ENCODE assay signal across 8 cellular contexts in genomic region chr3:101976473-101976872, GRCh38.
DNase-seq lines count a peak whose midpoint lies in the region; ATAC-seq and FAIRE-seq lines count a peak whose summit lies in the region.
"Had no signal": no experiment of that assay in that cellular context is flagged by ENCODE, and none has a peak within 500 bp of the region (broad histone marks: within the 10 kb centered on the region; RNA-seq: fewer than 3 reads in every experiment).

No MANE protein-coding gene starts in this region.

- 100% methylated on average over 1 of the region's 1 CpG for WGBS in mesenchymal stem cell

- no peak overlapping the region for H3K4me2 ChIP-seq in mesenchymal stem cell (ENCODE audit: low read length, poor library complexity, severe bottlenecking)

- H3K79me1 ChIP-seq in mesenchymal stem cell (replicated peaks; ENCODE audit: low read length, poor library complexity, severe bottlenecking): no peaks in the 10 kb centered on the region

- no peak overlapping the region for H2AK5ac ChIP-seq in mesenchymal stem cell (ENCODE audit: low read length, severe bottlenecking)

- no peak overlapping the region for H3K27ac ChIP-seq in mesenchymal stem cell (ENCODE audit: low read length, poor library complexity, severe bottlenecking)
- H3K27ac ChIP-seq: GM23248 had no signal

- no peaks in the 10 kb centered on the region for H3K4me1 ChIP-seq in mesenchymal stem cell (ENCODE audit: control insufficient read depth, insufficient read depth, low read depth, low read length)

- H4K91ac ChIP-seq in mesenchymal stem cell (ENCODE audit: low read length): no peak overlapping the region

- FAIRE-seq in HTR-8/SVneo (lab: Jason Lieb, UNC): no peak

- H3K27me3 ChIP-seq in mesenchymal stem cell (ENCODE audit: control insufficient read depth in 1 of 2, insufficient read depth in 1 of 2, low read length in 2 of 2): no peaks in the 10 kb centered on the region

- no peak overlapping the region for H3K9ac ChIP-seq in mesenchymal stem cell (ENCODE audit: low read length)
- H3K9ac ChIP-seq: GM23248 had no signal

- DNase-seq in HTR-8/SVneo (ENCODE audit: insufficient read length, low spot score) (peak; percentile 19), kidney glomerular epithelial cell (lab: John Stamatoyannopoulos, UW) (peak; percentile 29), SKM-1 treated with dmso at 0.1 percent for 144 hours (lab: John Stamatoyannopoulos, UW; ENCODE audit: unreplicated experiment) (no peak), posterior vena cava (ENCODE audit: low spot score) (no peak), mesenchymal stem cell (no peak)
- DNase-seq: GM23248 had no signal

- H4K8ac ChIP-seq in mesenchymal stem cell (ENCODE audit: low read length): no peak overlapping the region

- no peak overlapping the region for H3K18ac ChIP-seq in mesenchymal stem cell (ENCODE audit: low read depth in 1 of 2, low read length in 2 of 2)

- peak; percentile 95 for ATAC-seq in GM18909 (IDR thresholded peaks at IDR 0.05; ENCODE audit: poor library complexity, unreplicated experiment)
- peak; percentile 93 for ATAC-seq in GM21825 (IDR thresholded peaks at IDR 0.05; ENCODE audit: unreplicated experiment)

- no peak overlapping the region for H2BK120ac ChIP-seq in mesenchymal stem cell (ENCODE audit: low read depth, low read length)

- H3K23ac ChIP-seq in mesenchymal stem cell (ENCODE audit: low read length in 2 of 2): no peak overlapping the region

- no peak overlapping the region for H3K14ac ChIP-seq in mesenchymal stem cell (ENCODE audit: low read length in 2 of 2)

- no peak overlapping the region for H2BK5ac ChIP-seq in mesenchymal stem cell (ENCODE audit: low read depth, low read length, poor library complexity, severe bottlenecking)

- no peak overlapping the region for H3K4ac ChIP-seq in mesenchymal stem cell (ENCODE audit: low read depth in 1 of 2, low read length in 2 of 2)

- H3K9me3 ChIP-seq in mesenchymal stem cell (ENCODE audit: control insufficient read depth, low read length): no peaks in the 10 kb centered on the region

- intact Hi-C loops in posterior vena cava (cut with DNase I): no loop called here

- no peak overlapping the region for H2BK12ac ChIP-seq in mesenchymal stem cell (ENCODE audit: low read length in 2 of 2)

- H3K36me3 ChIP-seq in mesenchymal stem cell (ENCODE audit: control insufficient read depth in 1 of 2, insufficient read depth in 2 of 2, low read depth in 1 of 2, low read length in 2 of 2): no peaks in the 10 kb centered on the region

- no peak overlapping the region for H2BK15ac ChIP-seq in mesenchymal stem cell (ENCODE audit: low read depth, poor library complexity, severe bottlenecking)

- no peak overlapping the region for H2AFZ ChIP-seq in mesenchymal stem cell (ENCODE audit: low read depth, low read length)
- H2AFZ ChIP-seq: GM23248 had no signal

- no peak overlapping the region for H3K4me3 ChIP-seq in mesenchymal stem cell (ENCODE audit: insufficient read depth in 1 of 2, low read depth in 1 of 2, low read length in 2 of 2)
- H3K4me3 ChIP-seq: GM23248 had no signal

Comparison
In these comparisons a context has a peak if more than half of its experiments do, and no peak if none do; other contexts are left out.
1. DNase-seq: peak in HTR-8/SVneo (single experiment) and kidney glomerular epithelial cell (single experiment); none in SKM-1 treated with dmso at 0.1 percent for 144 hours (single experiment), posterior vena cava (single experiment) and mesenchymal stem cell (single experiment).